Comparison of ENCODE assay signal across 8 cellular contexts in genomic region chr20:41029150-41029872, GRCh38. TPM values are rescaled to one million over a fixed set of nuclear protein-coding genes. Genes with fewer than 3 reads are reported as not detected.
DNase-seq lines count a peak whose midpoint lies in the region; ATAC-seq and TF ChIP-seq lines count a peak whose summit lies in the region.

No MANE protein-coding gene starts in this region.

- H3K4me3 ChIP-seq in esophagus squamous epithelium = peak overlapping the region; percentile 90 to 100 (median 94)

- TF ChIP-seq POLR2A in esophagus squamous epithelium (IDR thresholded peaks at IDR 0.05) = peak in 1 of 4 donors; percentile 7

- no peak for ATAC-seq in GM18870 (IDR thresholded peaks at IDR 0.05; ENCODE audit: unreplicated experiment)
- no peak for ATAC-seq in sciatic nerve

- peak overlapping the region; percentile 98 to 100 (median 98) for H3K27ac ChIP-seq in esophagus squamous epithelium

- DNase-seq in GM13976 (ENCODE audit: low spot score) = peak; percentile 75
- DNase-seq in HFFc6 = no peak
- peak; percentile 45 for DNase-seq in NCI-H146 (lab: John Stamatoyannopoulos, UW)
- DNase-seq in activated T-cell treated with anti-CD3 and anti-CD28 coated beads for 48 hours (ENCODE audit: low read depth) = peak; percentile 33
- DNase-seq in esophagus squamous epithelium (lab: John Stamatoyannopoulos, UW) = no peak
- no peak for DNase-seq in sciatic nerve (ENCODE audit: low spot score)

- in situ Hi-C loops in GM13976 (cut with MboI; ENCODE audit: low sequenced_read_pairs, unreplicated experiment) = no loop called here

- H3K4me3 Mint-ChIP-seq in HFFc6 (peak overlapping the region; percentile 91), nephron (peak overlapping the region; percentile 92 to 99 (median 96))

- H3K9me3 ChIP-seq in esophagus squamous epithelium = no peaks in the 10 kb centered on the region

- H3K36me3 Mint-ChIP-seq in HFFc6 (ENCODE audit: low read depth) = peaks cover 40% of the 10 kb centered on the region
- H3K36me3 Mint-ChIP-seq in nephron (ENCODE audit: low read depth) = peaks cover 30% of the 10 kb centered on the region

- peaks cover 31 to 53% (median 32%) of the 10 kb centered on the region in 3 donors for H3K4me1 ChIP-seq in esophagus squamous epithelium

- H3K27me3 Mint-ChIP-seq in HFFc6 (ENCODE audit: insufficient read depth) (no peaks in the 10 kb centered on the region), nephron (ENCODE audit: low read depth) (no peaks in the 10 kb centered on the region)

- H3K27me3 ChIP-seq in esophagus squamous epithelium = no peaks in the 10 kb centered on the region

- no peaks in the 10 kb centered on the region for H3K36me3 ChIP-seq in esophagus squamous epithelium

- H3K27ac Mint-ChIP-seq in HFFc6 (peak overlapping the region; percentile 97), nephron (peak overlapping the region; percentile 97 to 100 (median 98))

- intact Hi-C loops in esophagus squamous epithelium (cut with DNase I) (no loop called here), sciatic nerve (cut with DNase I) (no loop called here)

- 0 to 1% methylated on average over 35 to 38 of the region's 68 CpGs for WGBS in esophagus squamous epithelium, 2 donors

- TF ChIP-seq CTCF in GM13976 (IDR thresholded peaks at IDR 0.05; ENCODE audit: borderline replicate concordance, control extremely low read depth, extremely low read depth, insufficient read depth, missing control alignments) = no peak
- no peak for TF ChIP-seq CTCF in HFFc6 (IDR thresholded peaks at IDR 0.05)
- no peak for TF ChIP-seq CTCF in esophagus squamous epithelium (IDR thresholded peaks at IDR 0.05)
- TF ChIP-seq CTCF in nephron (IDR thresholded peaks at IDR 0.05; ENCODE audit: unreplicated experiment in 3 of 3) = no peak

- peaks cover 58% of the 10 kb centered on the region for H3K4me1 Mint-ChIP-seq in HFFc6 (ENCODE audit: low read depth)
- peaks cover 55% of the 10 kb centered on the region for H3K4me1 Mint-ChIP-seq in nephron

- no peaks in the 10 kb centered on the region for H3K9me3 Mint-ChIP-seq in HFFc6
- no peaks in the 10 kb centered on the region for H3K9me3 Mint-ChIP-seq in nephron

RNA-seq across cellular contexts. Expression of gene TOP1, which starts 0.7 kb away (rescaled TPM):
- total RNA-seq in HFFc6 (2021; fragmentation: NEBNext Ultra II Directional; extraction: Animal tissue kit (Norgen Biotek cat#: 25700)) = 10 to 100 TPM; 62.1 to 77.0 (median 73.0) TPM
- total RNA-seq in esophagus squamous epithelium = 10 to 100 TPM; 23.1 to 49.9 (median 31.6) TPM
- 34.7 TPM for total RNA-seq in sciatic nerve

Comparison
In these comparisons a context has a peak if more than half of its experiments do, and no peak if none do; other contexts are left out.
1. DNase-seq: peak in GM13976 (single experiment), NCI-H146 (single experiment) and activated T-cell treated with anti-CD3 and anti-CD28 coated beads for 48 hours (single experiment); none in HFFc6 (single experiment), esophagus squamous epithelium (single experiment) and sciatic nerve (single experiment).